ENCODE assay signal across 9 cellular contexts in genomic region chr10:31940839-31941653, GRCh38. TPM values are rescaled to one million over a fixed set of nuclear protein-coding genes. Genes with fewer than 3 reads are reported as not detected.
DNase-seq lines count a peak whose midpoint lies in the region; ATAC-seq, FAIRE-seq and TF ChIP-seq lines count a peak whose summit lies in the region.
"Had no signal": no experiment of that assay in that cellular context is flagged by ENCODE, and none has a peak within 500 bp of the region (broad histone marks: within the 10 kb centered on the region; RNA-seq: fewer than 3 reads in every experiment).

No MANE protein-coding gene starts in this region.

- H3K27me3 ChIP-seq in MG63 (no peaks in the 10 kb centered on the region), bronchial epithelial cell (ENCODE audit: control insufficient read depth, insufficient read depth, low read length) (no peaks in the 10 kb centered on the region), tibial nerve (no peaks in the 10 kb centered on the region)
- H3K27me3 ChIP-seq: heart left ventricle had no signal

- no peak for TF ChIP-seq EP300 in tibial nerve (IDR thresholded peaks at IDR 0.05)

- WGBS in tibial nerve, 2 donors: 56 to 59% methylated on average over 7 of the region's 7 CpGs

- TF ChIP-seq POLR2A in tibial nerve (IDR thresholded peaks at IDR 0.05): no peak

- TF ChIP-seq CTCF in bronchial epithelial cell (IDR thresholded peaks at IDR 0.05; ENCODE audit: insufficient read depth, low read length, severe bottlenecking) (no peak), GM13976 (IDR thresholded peaks at IDR 0.05; ENCODE audit: borderline replicate concordance, control extremely low read depth, extremely low read depth, insufficient read depth, missing control alignments) (no peak), tibial nerve (IDR thresholded peaks at IDR 0.05) (no peak)

- H3K36me3 ChIP-seq in MG63: no peaks in the 10 kb centered on the region
- no peaks in the 10 kb centered on the region for H3K36me3 ChIP-seq in bronchial epithelial cell (ENCODE audit: control insufficient read depth, insufficient read depth, low read length)
- no peaks in the 10 kb centered on the region for H3K36me3 ChIP-seq in tibial nerve
- H3K36me3 ChIP-seq: heart left ventricle had no signal

- DNase-seq in COLO829 (ENCODE audit: low spot score): peak; percentile 72
- DNase-seq in MG63: peak; percentile 97
- peak; percentile 99 for DNase-seq in bronchial epithelial cell (ENCODE audit: low read depth)
- DNase-seq in myocyte (ENCODE audit: low read depth): peak; percentile 87
- no peak for DNase-seq in GM13976 (ENCODE audit: low spot score)
- no peak for DNase-seq in tibial nerve (ENCODE audit: low spot score in 2 of 2)
- DNase-seq: heart left ventricle had no signal

- ATAC-seq in GM21381 (IDR thresholded peaks at IDR 0.05; ENCODE audit: unreplicated experiment) (no peak), GM18519 (IDR thresholded peaks at IDR 0.05; ENCODE audit: low FRiP score, unreplicated experiment) (no peak)

- in situ Hi-C loops in GM13976 (cut with MboI; ENCODE audit: low sequenced_read_pairs, unreplicated experiment): no loop called here

- no peak for FAIRE-seq in bronchial epithelial cell (lab: Jason Lieb, UNC)

- no peak overlapping the region for H3K4me3 ChIP-seq in MG63
- H3K4me3 ChIP-seq in bronchial epithelial cell (ENCODE audit: low read depth, low read length): no peak overlapping the region
- no peak overlapping the region for H3K4me3 ChIP-seq in tibial nerve
- H3K4me3 ChIP-seq: heart left ventricle had no signal

- H3K27ac ChIP-seq in tibial nerve: peak overlapping the region in 1 of 4 donors; percentile 56
- H3K27ac ChIP-seq: heart left ventricle had no signal

- H3K4me1 ChIP-seq in tibial nerve: peaks cover 0 to 37% (median 9%) of the 10 kb centered on the region in 4 donors

- H3K9me3 ChIP-seq in MG63 (no peaks in the 10 kb centered on the region), tibial nerve (no peaks in the 10 kb centered on the region)
- H3K9me3 ChIP-seq: heart left ventricle had no signal

RNA-seq across cellular contexts. Expression of gene ARHGAP12, which starts 12.4 kb away (rescaled TPM):
- 18.0 and 34.1 TPM in 2 replicates for total RNA-seq in MG63 (2014; rRNA removed; shearing (Covaris generic); ENCODE audit: low replicate concordance)
- total RNA-seq in bronchial epithelial cell (30.3 and 31.0 TPM in 2 replicates), myocyte (81.9 and 82.2 TPM in 2 replicates), tibial nerve (10 to 100 TPM; 38.8 to 65.7 (median 47.7) TPM)
- 16.5 TPM for polyA plus RNA-seq in myocyte (2012)

Comparison
In these comparisons a context has a peak if more than half of its experiments do, and no peak if none do; other contexts are left out.
1. DNase-seq: peak in COLO829 (single experiment), MG63 (single experiment), bronchial epithelial cell (single experiment) and myocyte (single experiment); none in GM13976 (single experiment) and tibial nerve (0 of 2).